1 cellular context compared by ENCODE assay signal in the genomic region with DNA sequence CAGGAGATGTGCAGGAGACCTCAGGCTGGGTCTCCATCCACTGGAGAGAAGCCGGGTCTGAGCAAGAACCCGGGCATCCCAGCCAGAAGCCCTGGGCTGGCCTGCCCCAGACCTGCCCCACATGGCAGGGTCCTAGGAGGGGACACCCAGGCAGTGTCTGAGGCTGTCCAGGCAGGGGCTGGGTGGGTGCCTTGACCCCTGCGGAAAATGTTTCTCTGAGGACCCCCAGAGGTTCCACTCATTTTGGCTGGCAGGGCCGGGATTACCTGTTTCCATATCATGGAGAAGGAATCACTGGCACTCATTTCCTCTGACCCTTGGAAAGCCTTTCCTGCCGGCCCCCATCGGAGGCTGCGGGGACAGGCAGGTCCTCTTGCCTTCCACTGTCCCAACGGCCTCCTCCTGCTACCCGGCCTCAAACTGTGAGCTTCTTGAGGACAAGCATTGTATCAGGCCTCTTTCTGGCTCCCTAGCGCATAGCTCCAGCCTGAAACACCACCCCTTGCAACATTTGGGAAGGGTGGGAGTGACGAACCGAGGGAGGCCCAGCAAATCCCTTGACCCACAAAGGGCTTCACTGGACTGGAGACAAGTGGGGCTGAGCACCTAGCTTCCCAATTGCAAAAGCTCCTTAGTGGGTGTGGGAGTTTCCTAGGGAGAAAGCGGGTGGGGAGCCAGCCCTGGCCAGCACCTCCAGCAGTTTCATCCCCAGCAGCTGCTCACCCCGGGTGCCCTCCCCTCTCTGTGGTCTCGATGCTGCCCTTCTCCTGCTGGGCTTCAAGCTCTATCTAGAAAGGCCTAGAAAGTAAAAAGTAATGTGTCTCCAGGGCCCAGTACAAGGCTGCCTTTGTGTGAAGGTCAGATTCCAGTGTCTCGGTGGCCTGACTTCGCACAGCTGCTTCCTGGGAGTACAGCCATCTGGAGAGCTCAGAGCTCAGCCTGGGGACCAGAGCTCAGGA.
TF ChIP-seq lines count a peak whose summit lies in the region.

No MANE protein-coding gene starts in this region.

TF ChIP-seq in IMR-90, 13 proteins besides CTCF, POLR2A, EP300 and RAD21 (continued from another document):
- TF ChIP-seq FOS (IDR thresholded peaks at IDR 0.05; ENCODE audit: low read depth, low read length): no peak
